ENCODE assay signal across 8 cellular contexts in the genomic region with DNA sequence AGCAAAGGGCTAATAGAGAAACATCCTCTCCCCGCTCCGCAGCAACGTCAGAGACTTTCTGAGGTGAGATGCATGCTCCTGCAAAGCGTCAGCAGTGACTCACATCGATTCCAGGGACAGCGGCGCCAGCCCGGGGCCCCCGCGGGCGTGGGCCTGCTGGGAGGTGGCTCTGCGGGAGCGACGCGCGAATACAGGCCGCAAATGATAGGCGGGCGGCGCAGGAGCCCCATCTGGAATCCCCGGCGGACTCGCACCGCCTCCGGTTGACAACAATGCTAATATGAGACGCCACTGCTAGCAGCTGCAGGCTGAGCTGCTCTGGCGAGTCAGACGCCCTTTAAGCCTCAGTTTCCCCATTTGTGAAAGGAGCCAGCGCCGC. TPM values are rescaled to one million over a fixed set of nuclear protein-coding genes. Genes with fewer than 3 reads are reported as not detected.
DNase-seq lines count a peak whose midpoint lies in the region; ATAC-seq and TF ChIP-seq lines count a peak whose summit lies in the region.

No MANE protein-coding gene starts in this region.

- DNase-seq in NCI-H69 (lab: John Stamatoyannopoulos, UW) (peak; percentile 91), endothelial cell (ENCODE audit: low spot score) (peak; percentile 44), mucosa of descending colon (peak; percentile 57 to 80 (median 76)), GDM1 (lab: John Stamatoyannopoulos, UW) (no peak)
- peak; percentile 74 for DNase-seq in activated CD8-positive, alpha-beta memory T cell treated with anti-CD3 and anti-CD28 coated beads, Interleukin-2, amount 50 U/mL, for 1 hour (ENCODE audit: extremely low read depth)
- DNase-seq in stimulated activated CD8-positive, alpha-beta memory T cell treated with anti-CD3 and anti-CD28 coated beads, Interleukin-2, amount 100 ng/mL, for 48 hours (ENCODE audit: low read depth in 2 of 2) = peak; percentile 80 to 83

- peak overlapping the region; percentile 70 for H3K27ac Mint-ChIP-seq in endothelial cell (ENCODE audit: unreplicated experiment)

- H3K4me3 Mint-ChIP-seq in endothelial cell (ENCODE audit: unreplicated experiment) = peak overlapping the region; percentile 92

- ATAC-seq in HG02840 (IDR thresholded peaks at IDR 0.05; ENCODE audit: low FRiP score, unreplicated experiment) (peak; percentile 11), mucosa of descending colon (peak; percentile 46)

- no peaks in the 10 kb centered on the region for H3K9me3 Mint-ChIP-seq in endothelial cell (ENCODE audit: unreplicated experiment)

- peaks cover 15% of the 10 kb centered on the region for H3K36me3 Mint-ChIP-seq in endothelial cell (ENCODE audit: low read depth, unreplicated experiment)

- H3K9ac ChIP-seq in ES-I3 (ENCODE audit: low read depth, low read length) = peak overlapping the region; percentile 81

- no peak for TF ChIP-seq CTCF in endothelial cell (IDR thresholded peaks at IDR 0.05; ENCODE audit: unreplicated experiment)
- TF ChIP-seq CTCF in mucosa of descending colon (IDR thresholded peaks at IDR 0.05) = no peak

- intact Hi-C loops in mucosa of descending colon (cut with DNase I, micrococcal nuclease) = no loop called here

- peaks cover 7% of the 10 kb centered on the region for H3K27me3 Mint-ChIP-seq in endothelial cell (ENCODE audit: unreplicated experiment)

- H3K4me1 Mint-ChIP-seq in endothelial cell (ENCODE audit: unreplicated experiment) = peaks cover 19% of the 10 kb centered on the region

- H3K36me3 ChIP-seq in ES-I3 (ENCODE audit: insufficient read depth, low read length) = peaks cover 28% of the 10 kb centered on the region
- H3K36me3 ChIP-seq in mucosa of descending colon (ENCODE audit: low read depth) = peaks cover 5% of the 10 kb centered on the region

- H3K9me3 ChIP-seq in ES-I3 (ENCODE audit: control insufficient read depth, insufficient read depth, low read length) (no peaks in the 10 kb centered on the region), mucosa of descending colon (no peaks in the 10 kb centered on the region)

- peak overlapping the region; percentile 90 for H3K4me3 ChIP-seq in mucosa of descending colon

- H3K4me1 ChIP-seq in ES-I3 (ENCODE audit: insufficient read depth, low read length) (peaks cover 19% of the 10 kb centered on the region), mucosa of descending colon (ENCODE audit: low read depth) (peaks cover 12% of the 10 kb centered on the region)

RNA-seq across cellular contexts. Expression of a gene that starts 0.6 kb away (rescaled TPM):
- total RNA-seq in endothelial cell (ENCODE audit: unreplicated experiment) = 71.5 TPM
- total RNA-seq in mucosa of descending colon = 10 to 100 TPM; 26.9 to 48.9 (median 35.3) TPM

RNA-seq across cellular contexts. Expression of a gene that starts 15.9 kb away (rescaled TPM):
- total RNA-seq in endothelial cell (ENCODE audit: unreplicated experiment) (69.2 TPM), mucosa of descending colon (10 to 100 TPM; 37.8 to 57.5 (median 39.3) TPM)

RNA-seq across cellular contexts. Expression of a gene that starts 44.7 kb away (rescaled TPM):
- total RNA-seq in endothelial cell (ENCODE audit: unreplicated experiment) = 1.2 TPM
- 1 to 10 TPM; 1.1 to 8.8 (median 1.9) TPM for total RNA-seq in mucosa of descending colon
